In the genomic region with DNA sequence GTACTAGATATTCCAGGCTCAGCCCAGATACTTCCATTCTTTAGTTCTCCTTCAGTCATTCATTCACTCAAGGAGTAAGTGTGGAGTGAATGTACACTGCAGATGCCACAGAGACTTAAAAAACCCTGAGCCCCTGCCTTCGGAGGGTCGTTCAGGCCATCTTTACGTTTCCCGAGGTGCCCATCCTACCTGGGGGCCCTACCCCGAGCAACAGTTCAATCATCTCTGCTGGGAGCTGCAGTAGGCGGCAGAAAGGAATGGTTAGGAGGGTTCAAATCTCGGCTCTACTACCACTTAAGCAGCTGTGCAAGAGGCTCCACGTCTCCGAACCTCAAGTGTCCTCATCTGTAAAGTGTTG, we compare ENCODE assay signal across 8 cellular contexts. TPM values are rescaled to one million over a fixed set of nuclear protein-coding genes. Genes with fewer than 3 reads are reported as not detected.
A peak's percentile ranks its signal among the peaks of the same experiment; 100 is the strongest.
DNase-seq lines count a peak whose midpoint lies in the region; ATAC-seq and TF ChIP-seq lines count a peak whose summit lies in the region.

No MANE protein-coding gene starts in this region.

- no peak overlapping the region for H4K8ac ChIP-seq in mesenchymal stem cell (ENCODE audit: low read length)

- H3K27ac Mint-ChIP-seq in brain = peak overlapping the region; percentile 81 to 99 (median 98)

- no peak overlapping the region for H2BK12ac ChIP-seq in mesenchymal stem cell (ENCODE audit: low read length in 2 of 2)

- H3K4me3 ChIP-seq in cardiac muscle cell = peak overlapping the region; percentile 96
- H3K4me3 ChIP-seq in mesenchymal stem cell (ENCODE audit: insufficient read depth in 1 of 2, low read depth in 1 of 2, low read length in 2 of 2) = peak overlapping the region; percentile 93 to 100
- H3K4me3 ChIP-seq in vagina = peak overlapping the region; percentile 72 to 100

- no peaks in the 10 kb centered on the region for H3K4me1 ChIP-seq in cardiac muscle cell (ENCODE audit: low read depth)
- H3K4me1 ChIP-seq in mesenchymal stem cell (ENCODE audit: control insufficient read depth, insufficient read depth, low read depth, low read length) = peaks cover 8% of the 10 kb centered on the region
- H3K4me1 ChIP-seq in vagina = peaks cover 33% of the 10 kb centered on the region

- no peak for TF ChIP-seq POLR2A in vagina (IDR thresholded peaks at IDR 0.05)

- intact Hi-C loops in Right ventricle myocardium superior (cut with DNase I) = no loop called here
- intact Hi-C loops in vagina (cut with DNase I) = no loop called here

- peak overlapping the region; percentile 65 for H4K91ac ChIP-seq in mesenchymal stem cell (ENCODE audit: low read length)

- peaks cover 14% of the 10 kb centered on the region for H3K27me3 Mint-ChIP-seq in brain

- peak overlapping the region; percentile 83 for H3K4me2 ChIP-seq in mesenchymal stem cell (ENCODE audit: low read length, poor library complexity, severe bottlenecking)

- H3K36me3 Mint-ChIP-seq in brain = peaks cover 10% of the 10 kb centered on the region

- peaks cover 22% of the 10 kb centered on the region for H3K79me1 ChIP-seq in mesenchymal stem cell (replicated peaks; ENCODE audit: low read length, poor library complexity, severe bottlenecking)

- TF ChIP-seq CTCF in cardiac muscle cell (IDR thresholded peaks at IDR 0.05; ENCODE audit: low read depth, low read length) (no peak), brain (conservative IDR thresholded peaks at IDR 0.05) (no peak), vagina (IDR thresholded peaks at IDR 0.05) (no peak)

- H3K9me3 Mint-ChIP-seq in brain = no peaks in the 10 kb centered on the region

- H3K4me3 Mint-ChIP-seq in brain = peak overlapping the region; percentile 92 to 96 (median 96)

- ATAC-seq in Right ventricle myocardium superior (ENCODE audit: poor library complexity) (no peak), GM21360 (IDR thresholded peaks at IDR 0.05; ENCODE audit: unreplicated experiment) (no peak)

- H2BK120ac ChIP-seq in mesenchymal stem cell (ENCODE audit: low read depth, low read length) = no peak overlapping the region

- DNase-seq in cardiac muscle cell (ENCODE audit: low read depth in 1 of 2, low spot score in 1 of 2) (peak in 1 of 2 donors; percentile 9), Right ventricle myocardium superior (no peak), mesenchymal stem cell (no peak), vagina (ENCODE audit: extremely low spot score in 2 of 2) (no peak), NCI-H345 treated with DMSO at 0.1 percent for 48 hours (lab: John Stamatoyannopoulos, UW; ENCODE audit: unreplicated experiment) (no peak), SIG-M5 (lab: John Stamatoyannopoulos, UW) (no peak)

- peaks cover 23% of the 10 kb centered on the region for H3K4me1 Mint-ChIP-seq in brain

- peaks cover 2% of the 10 kb centered on the region for H3K27me3 ChIP-seq in cardiac muscle cell
- peaks cover 7 to 9% of the 10 kb centered on the region in 2 experiments for H3K27me3 ChIP-seq in mesenchymal stem cell (ENCODE audit: control insufficient read depth in 1 of 2, insufficient read depth in 1 of 2, low read length in 2 of 2)
- H3K27me3 ChIP-seq in vagina = no peaks in the 10 kb centered on the region

- H3K36me3 ChIP-seq in cardiac muscle cell = peaks cover 22% of the 10 kb centered on the region
- peaks cover 26 to 39% of the 10 kb centered on the region in 2 experiments for H3K36me3 ChIP-seq in mesenchymal stem cell (ENCODE audit: control insufficient read depth in 1 of 2, insufficient read depth in 2 of 2, low read depth in 1 of 2, low read length in 2 of 2)
- peaks cover 0 to 28% of the 10 kb centered on the region in 2 donors for H3K36me3 ChIP-seq in vagina

- H3K23ac ChIP-seq in mesenchymal stem cell (ENCODE audit: low read length in 2 of 2) = no peak overlapping the region

- 0% methylated on average over 9 of the region's 9 CpGs for WGBS in mesenchymal stem cell

- peak overlapping the region; percentile 2 to 88 for H3K18ac ChIP-seq in mesenchymal stem cell (ENCODE audit: low read depth in 1 of 2, low read length in 2 of 2)

- H3K27ac ChIP-seq in cardiac muscle cell (peak overlapping the region; percentile 92), mesenchymal stem cell (ENCODE audit: low read length, poor library complexity, severe bottlenecking) (peak overlapping the region; percentile 73), vagina (peak overlapping the region; percentile 84)

- H3K4ac ChIP-seq in mesenchymal stem cell (ENCODE audit: low read depth in 1 of 2, low read length in 2 of 2) = peak overlapping the region; percentile 85 to 99

- no peak overlapping the region for H2BK5ac ChIP-seq in mesenchymal stem cell (ENCODE audit: low read depth, low read length, poor library complexity, severe bottlenecking)

- peak overlapping the region; percentile 100 for H3K9ac ChIP-seq in mesenchymal stem cell (ENCODE audit: low read length)

- no peak overlapping the region for H2BK15ac ChIP-seq in mesenchymal stem cell (ENCODE audit: low read depth, poor library complexity, severe bottlenecking)

- H3K9me3 ChIP-seq in cardiac muscle cell (ENCODE audit: low read depth) = no peaks in the 10 kb centered on the region
- H3K9me3 ChIP-seq in mesenchymal stem cell (ENCODE audit: control insufficient read depth, low read length) = no peaks in the 10 kb centered on the region
- H3K9me3 ChIP-seq in vagina = no peaks in the 10 kb centered on the region

- no peak overlapping the region for H2AFZ ChIP-seq in mesenchymal stem cell (ENCODE audit: low read depth, low read length)

- H3K14ac ChIP-seq in mesenchymal stem cell (ENCODE audit: low read length in 2 of 2) = no peak overlapping the region

- H2AK5ac ChIP-seq in mesenchymal stem cell (ENCODE audit: low read length, severe bottlenecking) = peak overlapping the region; percentile 87

RNA-seq across cellular contexts. Expression of a gene that starts 0.6 kb away (rescaled TPM):
- total RNA-seq in cardiac muscle cell (151 and 198 TPM in 2 replicates), Right ventricle myocardium superior (50.2 TPM), vagina (66.5 TPM)
- polyA plus RNA-seq in cardiac muscle cell (223 and 270 TPM in 2 replicates), brain (ENCODE audit: insufficient read depth, low read depth, low replicate concordance) (107 TPM)
- polyA plus RNA-seq in mesenchymal stem cell (2013, experiment 1 of 2) = 246 TPM
- polyA plus RNA-seq in mesenchymal stem cell (2013, experiment 2 of 2) = 245 TPM

RNA-seq across cellular contexts. Expression of a gene that starts 27.6 kb away (rescaled TPM):
- total RNA-seq in cardiac muscle cell (0.18 TPM in 1 of 2 replicates, not detected in the other), Right ventricle myocardium superior (not detected), vagina (not detected)
- polyA plus RNA-seq in cardiac muscle cell (0.46 and 1.4 TPM in 2 replicates), brain (ENCODE audit: insufficient read depth, low read depth, low replicate concordance) (1.9 TPM)
- polyA plus RNA-seq in mesenchymal stem cell (2013, experiment 1 of 2) = not detected
- polyA plus RNA-seq in mesenchymal stem cell (2013, experiment 2 of 2) = not detected
